Comparison of ENCODE assay signal across 4 cellular contexts in genomic region chr16:72124148-72124547, GRCh38. TPM values are rescaled to one million over a fixed set of nuclear protein-coding genes. Genes with fewer than 3 reads are reported as not detected.
"Had no signal": no experiment of that assay in that cellular context is flagged by ENCODE, and none has a peak within 500 bp of the region (broad histone marks: within the 10 kb centered on the region; RNA-seq: fewer than 3 reads in every experiment).

No MANE protein-coding gene starts in this region.

- H3K4me3 ChIP-seq: ascending aorta, body of pancreas, SJSA1 had no signal

- H3K36me3 ChIP-seq: ascending aorta, SJSA1, WERI-Rb-1 had no signal

- H3K9me3 ChIP-seq: ascending aorta, body of pancreas had no signal

- H3K4me1 ChIP-seq: ascending aorta had no signal

- H3K27ac ChIP-seq: ascending aorta, body of pancreas, SJSA1, WERI-Rb-1 had no signal

- H3K27me3 ChIP-seq: ascending aorta, body of pancreas, SJSA1 had no signal

RNA-seq across cellular contexts. Expression of gene PMFBP1, which starts 47.8 kb away (rescaled TPM):
- total RNA-seq: ascending aorta, SJSA1 had no signal
